Comparison of ENCODE assay signal across 9 cellular contexts in the genomic region with DNA sequence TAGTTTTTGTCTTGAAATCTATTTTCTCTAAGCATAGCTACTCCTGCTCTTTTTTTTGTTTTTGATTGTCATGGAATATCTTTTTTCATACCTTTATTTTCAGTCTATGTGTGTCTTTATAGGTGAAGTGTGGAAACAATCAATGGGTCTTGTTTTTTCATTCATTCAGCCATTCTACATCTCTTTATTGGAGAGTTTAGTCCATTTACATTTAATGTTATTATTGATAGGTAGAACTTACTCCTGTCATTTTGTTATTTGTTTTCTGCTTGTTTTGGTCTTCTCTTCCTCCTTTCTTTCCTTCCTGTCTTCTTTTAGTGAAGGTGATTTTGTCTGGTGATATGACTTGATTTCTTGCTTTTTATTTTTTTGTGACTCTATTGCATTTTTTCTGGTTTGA. TPM values are rescaled to one million over a fixed set of nuclear protein-coding genes. Genes with fewer than 3 reads are reported as not detected.
"Had no signal": no experiment of that assay in that cellular context is flagged by ENCODE, and none has a peak within 500 bp of the region (broad histone marks: within the 10 kb centered on the region; RNA-seq: fewer than 3 reads in every experiment).

No MANE protein-coding gene starts in this region.

- ATAC-seq: HepG2 had no signal

- DNase-seq: IMR-90, KBM-7, KG1 had no signal

- H3K4me2 ChIP-seq: KMS-11 had no signal

- FAIRE-seq: HepG2, HTR-8/SVneo had no signal

- H3K27ac ChIP-seq: HL-60, KMS-11 had no signal

- H3K9ac ChIP-seq: KMS-11 had no signal

RNA-seq across cellular contexts. Expression of a gene that starts 17.8 kb away (rescaled TPM):
- total RNA-seq: HepG2, HT1080 had no signal
- polyA plus RNA-seq: IgD-negative memory B cell had no signal
